8 cellular contexts compared by ENCODE assay signal in genomic region chrX:41009816-41010187, GRCh38.
DNase-seq lines count a peak whose midpoint lies in the region; ATAC-seq and TF ChIP-seq lines count a peak whose summit lies in the region.

No MANE protein-coding gene starts in this region.

- peaks cover 5% of the 10 kb centered on the region for H3K4me1 ChIP-seq in CD8-positive, alpha-beta memory T cell (ENCODE audit: insufficient read depth, low read length)
- H3K4me1 ChIP-seq in RWPE2 (ENCODE audit: insufficient read depth, poor library complexity, severe bottlenecking) (peaks cover 8% of the 10 kb centered on the region), prostate gland (replicated peaks) (no peaks in the 10 kb centered on the region)

- no peaks in the 10 kb centered on the region for H3K27me3 ChIP-seq in CD8-positive, alpha-beta memory T cell (ENCODE audit: insufficient read depth, low read length, poor library complexity, severe bottlenecking)
- H3K27me3 ChIP-seq in RWPE2 (ENCODE audit: insufficient read depth, poor library complexity, severe bottlenecking) (no peaks in the 10 kb centered on the region), prostate gland (replicated peaks; ENCODE audit: insufficient read depth) (no peaks in the 10 kb centered on the region)

- H3K36me3 ChIP-seq in CD8-positive, alpha-beta memory T cell (ENCODE audit: insufficient read depth, low read length): no peaks in the 10 kb centered on the region
- H3K36me3 ChIP-seq in RWPE2 (ENCODE audit: low read depth): no peaks in the 10 kb centered on the region
- no peaks in the 10 kb centered on the region for H3K36me3 ChIP-seq in prostate gland

- ATAC-seq in RWPE2 (ENCODE audit: low read depth) (no peak), esophagus mucosa (peak; percentile 78), HG02938 (IDR thresholded peaks at IDR 0.05; ENCODE audit: unreplicated experiment) (no peak)

- CTCF ChIA-PET in CD8-positive, alpha-beta memory T cell (lab: Charles Lee): interaction anchor here (0.6 to 1.7 kb wide), 3 partner anchors 17 to 132 kb away, joined by 3 to 5 read pairs (median 3); no protein-coding TSS in a partner anchor

- peak overlapping the region; percentile 18 to 81 (median 79) for H3K4me3 Mint-ChIP-seq in CD8-positive, alpha-beta memory T cell

- WGBS in prostate gland: 21% methylated on average over 6 of the region's 6 CpGs

- TF ChIP-seq CTCF in RWPE2 (IDR thresholded peaks at IDR 0.05; ENCODE audit: poor library complexity, severe bottlenecking) (no peak), prostate gland (IDR thresholded peaks at IDR 0.05) (no peak)

- peak overlapping the region; percentile 51 for H3K27ac ChIP-seq in CD8-positive, alpha-beta memory T cell (ENCODE audit: low read depth, low read length)
- peak overlapping the region; percentile 87 for H3K27ac ChIP-seq in RWPE2 (ENCODE audit: poor library complexity, severe bottlenecking)
- H3K27ac ChIP-seq in prostate gland: peak overlapping the region; percentile 58 to 72

- H3K9me3 Mint-ChIP-seq in CD8-positive, alpha-beta memory T cell: no peaks in the 10 kb centered on the region

- H3K9me3 ChIP-seq in CD8-positive, alpha-beta memory T cell (ENCODE audit: low read length): no peaks in the 10 kb centered on the region
- no peaks in the 10 kb centered on the region for H3K9me3 ChIP-seq in RWPE2 (ENCODE audit: severe bottlenecking)
- H3K9me3 ChIP-seq in prostate gland: no peaks in the 10 kb centered on the region

- H3K4me1 Mint-ChIP-seq in CD8-positive, alpha-beta memory T cell: peaks cover 13 to 18% (median 18%) of the 10 kb centered on the region in 3 donors

- peaks cover 0 to 2% (median 0%) of the 10 kb centered on the region in 3 donors for H3K36me3 Mint-ChIP-seq in CD8-positive, alpha-beta memory T cell

- intact Hi-C loops in prostate gland (cut with DNase I): loop anchor here (5.0 kb wide), 1 partner anchor 77 kb away; the partner anchor contains the start of gene USP9X

- POLR2A ChIA-PET in CD8-positive, alpha-beta memory T cell (lab: Charles Lee): interaction anchor here (0.6 to 1.5 kb wide), 3 partner anchors 68 to 77 kb away, joined by 4 to 7 read pairs (median 6); partner anchors contain the start of gene USP9X

- H3K27me3 Mint-ChIP-seq in CD8-positive, alpha-beta memory T cell: peaks cover 0 to 17% of the 10 kb centered on the region in 2 donors

- DNase-seq in CD8-positive, alpha-beta memory T cell: no peak
- DNase-seq in RWPE2 (ENCODE audit: low spot score): no peak
- DNase-seq in prostate gland (ENCODE audit: low spot score): no peak
- no peak for DNase-seq in erythroblast (lab: John Stamatoyannopoulos, UW)
- DNase-seq in hypothalamus (lab: John Stamatoyannopoulos, UW): no peak
- DNase-seq in DMS153 (lab: John Stamatoyannopoulos, UW): no peak

- H3K4me3 ChIP-seq in CD8-positive, alpha-beta memory T cell (ENCODE audit: low read length): peak overlapping the region; percentile 66
- H3K4me3 ChIP-seq in RWPE2 (ENCODE audit: severe bottlenecking): no peak overlapping the region
- H3K4me3 ChIP-seq in prostate gland: peak overlapping the region in 1 of 2 donors; percentile 6

- TF ChIP-seq POLR2A in prostate gland (IDR thresholded peaks at IDR 0.05) (no peak), erythroblast (IDR thresholded peaks at IDR 0.05; ENCODE audit: low read length) (no peak)

- peak overlapping the region; percentile 20 to 87 (median 80) for H3K27ac Mint-ChIP-seq in CD8-positive, alpha-beta memory T cell
